Comparison of ENCODE assay signal across 22 cellular contexts in genomic region chr3:166223120-166223519, GRCh38.
"Had no signal": no experiment of that assay in that cellular context is flagged by ENCODE, and none has a peak within 500 bp of the region (broad histone marks: within the 10 kb centered on the region; RNA-seq: fewer than 3 reads in every experiment).

No MANE protein-coding gene starts in this region.

- H3K4me3 ChIP-seq: colonic mucosa, lung, thyroid gland had no signal

- H3K36me3 ChIP-seq: colonic mucosa, thyroid gland had no signal

- H3K4me1 ChIP-seq: colonic mucosa, thyroid gland had no signal

- H3K4me3 Mint-ChIP-seq: activated CD4-positive, alpha-beta T cell treated with anti-CD3 and anti-CD28 coated beads, Interleukin-2, amount 10 ng/mL, durations not matched to agents 7 days and 5 days; activated CD8-positive, alpha-beta T cell treated with anti-CD3 and anti-CD28 coated beads, Interleukin-2, amount 10 ng/mL, durations not matched to agents 7 days and 5 days; activated naive CD4-positive, alpha-beta T cell treated with anti-CD3 and anti-CD28 coated beads for 36 hours; activated T-cell treated with anti-CD3 and anti-CD28 coated beads, Interleukin-2, amount 50 U/mL, for 4 hours; brain; central memory CD8-positive, alpha-beta T cell; endodermal cell; nephron had no signal

- H3K27ac Mint-ChIP-seq: activated CD4-positive, alpha-beta T cell treated with anti-CD3 and anti-CD28 coated beads, Interleukin-2, amount 10 ng/mL, durations not matched to agents 7 days and 5 days; activated CD8-positive, alpha-beta T cell treated with anti-CD3 and anti-CD28 coated beads, Interleukin-2, amount 10 ng/mL, durations not matched to agents 7 days and 5 days; activated naive CD4-positive, alpha-beta T cell treated with anti-CD3 and anti-CD28 coated beads for 36 hours; brain; endodermal cell; nephron had no signal

- H3K9me3 Mint-ChIP-seq: endodermal cell, nephron had no signal

- H3K27me3 ChIP-seq: colonic mucosa, thyroid gland had no signal

- H3K9me3 ChIP-seq: colonic mucosa, thyroid gland had no signal

- DNase-seq: activated CD4-positive, alpha-beta T cell treated with anti-CD3 and anti-CD28 coated beads, Interleukin-2, amount 10 ng/mL, durations not matched to agents 7 days and 5 days; activated CD8-positive, alpha-beta T cell treated with anti-CD3 and anti-CD28 coated beads, Interleukin-2, amount 10 ng/mL, durations not matched to agents 7 days and 5 days; activated naive CD4-positive, alpha-beta T cell treated with anti-CD3 and anti-CD28 coated beads for 36 hours; activated T-cell treated with anti-CD3 and anti-CD28 coated beads, Interleukin-2, amount 50 U/mL, for 4 hours; anterior cingulate cortex; colonic mucosa; endodermal cell; foreskin melanocyte; glutamatergic neuron; hypothalamus; kidney; midbrain; nucleus accumbens; retina; stimulated activated CD4-positive, alpha-beta T cell treated with anti-CD3 and anti-CD28 coated beads, Interleukin-2, amount 100 ng/mL, for 24 hours; stimulated activated naive CD4-positive, alpha-beta T cell treated with Interleukin-2 at 50 U/mL for 16 hours; thyroid gland had no signal

- H3K27ac ChIP-seq: colonic mucosa, thyroid gland had no signal

- H3K27me3 Mint-ChIP-seq: activated CD4-positive, alpha-beta T cell treated with anti-CD3 and anti-CD28 coated beads, Interleukin-2, amount 10 ng/mL, durations not matched to agents 7 days and 5 days; brain; central memory CD8-positive, alpha-beta T cell had no signal

- ATAC-seq: activated CD8-positive, alpha-beta T cell treated with anti-CD3 and anti-CD28 coated beads, Interleukin-2, amount 10 ng/mL, durations not matched to agents 7 days and 5 days; activated T-cell treated with anti-CD3 and anti-CD28 coated beads, Interleukin-2, amount 50 U/mL, for 4 hours; left lobe of liver had no signal

- H3K36me3 Mint-ChIP-seq: brain had no signal

- H3K4me1 Mint-ChIP-seq: activated CD4-positive, alpha-beta T cell treated with anti-CD3 and anti-CD28 coated beads, Interleukin-2, amount 10 ng/mL, durations not matched to agents 7 days and 5 days; brain; central memory CD8-positive, alpha-beta T cell; endodermal cell; nephron had no signal
